Comparison of ENCODE assay signal across 16 cellular contexts in genomic region chr16:86966781-86967180, GRCh38.
A peak's percentile ranks its signal among the peaks of the same experiment; 100 is the strongest.
DNase-seq lines count a peak whose midpoint lies in the region; ATAC-seq and TF ChIP-seq lines count a peak whose summit lies in the region.
"Had no signal": no experiment of that assay in that cellular context is flagged by ENCODE, and none has a peak within 500 bp of the region (broad histone marks: within the 10 kb centered on the region; RNA-seq: fewer than 3 reads in every experiment).

No MANE protein-coding gene starts in this region.

- H2AFZ ChIP-seq in osteoblast (ENCODE audit: low read length): no peak overlapping the region
- H2AFZ ChIP-seq: GM23338 had no signal

- H3K27ac ChIP-seq in osteoblast (ENCODE audit: low read depth, low read length): no peak overlapping the region
- no peak overlapping the region for H3K27ac ChIP-seq in lower lobe of right lung
- H3K27ac ChIP-seq: BLaER1 had no signal

- intact Hi-C loops in activated CD4-positive, alpha-beta memory T cell treated with anti-CD3 and anti-CD28 coated beads for 36 hours (cut with micrococcal nuclease): no loop called here
- intact Hi-C loops in lower lobe of right lung (cut with DNase I): no loop called here

- H3K4me2 ChIP-seq in osteoblast (ENCODE audit: insufficient read depth, low read length): no peak overlapping the region
- H3K4me2 ChIP-seq: BLaER1, GM23338 had no signal

- peak; percentile 31 for DNase-seq in COLO668 (lab: John Stamatoyannopoulos, UW; ENCODE audit: unreplicated experiment)
- DNase-seq in HK-2 (ENCODE audit: unreplicated experiment): peak; percentile 14
- DNase-seq in kidney glomerular epithelial cell (lab: John Stamatoyannopoulos, UW): peak; percentile 16
- peak; percentile 55 for DNase-seq in osteoblast (ENCODE audit: insufficient read length, low spot score, missing footprints)
- DNase-seq in activated CD4-positive, alpha-beta memory T cell treated with anti-CD3 and anti-CD28 coated beads for 36 hours: no peak
- no peak for DNase-seq in lower lobe of right lung
- DNase-seq: CD4-positive, alpha-beta memory T cell; DMS 273 treated with DMSO at 0.1 percent for 48 hours; HCEC 1CT; KBM-7 had no signal

- TF ChIP-seq CTCF in osteoblast (IDR thresholded peaks at IDR 0.05; ENCODE audit: extremely low read depth, low read depth, low read length): no peak
- no peak for TF ChIP-seq CTCF in lower lobe of right lung (IDR thresholded peaks at IDR 0.05)

- ATAC-seq in GM21717 (IDR thresholded peaks at IDR 0.05; ENCODE audit: unreplicated experiment) (no peak), lower lobe of right lung (no peak)
- ATAC-seq: GM23338, HepG2 had no signal

- H3K27ac Mint-ChIP-seq in activated CD4-positive, alpha-beta memory T cell treated with anti-CD3 and anti-CD28 coated beads for 36 hours: no peak overlapping the region
- H3K27ac Mint-ChIP-seq: CD14-positive monocyte; CD4-positive, alpha-beta memory T cell; GM23338; IgD-negative memory B cell had no signal

- H3K79me2 ChIP-seq in osteoblast (ENCODE audit: insufficient read depth, low read length): no peaks in the 10 kb centered on the region

- no peaks in the 10 kb centered on the region for H3K27me3 Mint-ChIP-seq in activated CD4-positive, alpha-beta memory T cell treated with anti-CD3 and anti-CD28 coated beads for 36 hours

- no peaks in the 10 kb centered on the region for H3K36me3 Mint-ChIP-seq in activated CD4-positive, alpha-beta memory T cell treated with anti-CD3 and anti-CD28 coated beads for 36 hours
- H3K36me3 Mint-ChIP-seq: CD14-positive monocyte; CD4-positive, alpha-beta memory T cell; IgD-negative memory B cell had no signal

- H3K36me3 ChIP-seq in osteoblast (ENCODE audit: insufficient read depth, low read length) (no peaks in the 10 kb centered on the region), lower lobe of right lung (no peaks in the 10 kb centered on the region)
- H3K36me3 ChIP-seq: BLaER1 had no signal

- no peaks in the 10 kb centered on the region for H3K4me1 Mint-ChIP-seq in activated CD4-positive, alpha-beta memory T cell treated with anti-CD3 and anti-CD28 coated beads for 36 hours (ENCODE audit: low read depth)
- H3K4me1 Mint-ChIP-seq: CD14-positive monocyte; CD4-positive, alpha-beta memory T cell; IgD-negative memory B cell had no signal

- H3K4me1 ChIP-seq in osteoblast (ENCODE audit: insufficient read depth, low read length) (no peaks in the 10 kb centered on the region), lower lobe of right lung (no peaks in the 10 kb centered on the region)

- H3K4me3 ChIP-seq in osteoblast (ENCODE audit: insufficient read depth, low read length): no peak overlapping the region
- H3K4me3 ChIP-seq in lower lobe of right lung: no peak overlapping the region
- H3K4me3 ChIP-seq: BLaER1, GM23338 had no signal

- CTCF ChIA-PET in activated CD4-positive, alpha-beta memory T cell treated with anti-CD3 and anti-CD28 coated beads for 36 hours (lab: Charles Lee): no interaction called here

- no peak overlapping the region for H3K4me3 Mint-ChIP-seq in activated CD4-positive, alpha-beta memory T cell treated with anti-CD3 and anti-CD28 coated beads for 36 hours
- H3K4me3 Mint-ChIP-seq: CD14-positive monocyte; CD4-positive, alpha-beta memory T cell; GM23338; IgD-negative memory B cell had no signal

- POLR2A ChIA-PET in activated CD4-positive, alpha-beta memory T cell treated with anti-CD3 and anti-CD28 coated beads for 36 hours (lab: Charles Lee): no interaction called here

- H4K20me1 ChIP-seq in osteoblast (ENCODE audit: insufficient read depth, low read length): no peaks in the 10 kb centered on the region
- H4K20me1 ChIP-seq: BLaER1 had no signal

- H3K9me3 ChIP-seq in osteoblast (ENCODE audit: low read depth, low read length) (no peaks in the 10 kb centered on the region), lower lobe of right lung (no peaks in the 10 kb centered on the region)
- H3K9me3 ChIP-seq: BLaER1 had no signal

- H3K27me3 ChIP-seq in osteoblast (ENCODE audit: insufficient read depth, low read length) (peaks cover 5% of the 10 kb centered on the region), lower lobe of right lung (ENCODE audit: low read depth) (peaks cover 9% of the 10 kb centered on the region)
- H3K27me3 ChIP-seq: BLaER1 had no signal

- no peaks in the 10 kb centered on the region for H3K9me3 Mint-ChIP-seq in activated CD4-positive, alpha-beta memory T cell treated with anti-CD3 and anti-CD28 coated beads for 36 hours
- H3K9me3 Mint-ChIP-seq: CD4-positive, alpha-beta memory T cell had no signal

Comparison
In these comparisons a context has a peak if more than half of its experiments do, and no peak if none do; other contexts are left out.
1. DNase-seq: peak in COLO668 (single experiment), HK-2 (single experiment), kidney glomerular epithelial cell (single experiment) and osteoblast (single experiment); none in activated CD4-positive, alpha-beta memory T cell treated with anti-CD3 and anti-CD28 coated beads for 36 hours (single experiment) and lower lobe of right lung (single experiment).